In the genomic region with DNA sequence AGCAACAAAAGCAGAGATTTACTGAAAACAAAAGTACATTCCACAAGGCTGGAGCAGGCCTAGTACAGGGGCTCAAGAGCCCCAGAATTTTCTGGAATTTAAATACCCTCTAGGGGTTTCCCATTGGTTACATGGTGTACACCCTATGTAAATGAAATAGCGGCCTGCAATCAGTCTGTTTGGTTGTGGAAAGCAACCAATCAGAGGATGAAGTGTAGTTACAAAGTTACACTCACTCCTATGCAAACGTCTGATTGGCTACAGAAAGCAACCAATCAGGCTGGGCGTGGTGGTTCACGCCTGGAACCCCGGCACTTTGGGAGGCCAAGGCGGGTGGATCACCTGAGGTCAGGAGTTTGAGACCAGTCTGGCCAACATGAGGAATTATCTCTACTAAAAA, we compare ENCODE assay signal across 15 cellular contexts. TPM values are rescaled to one million over a fixed set of nuclear protein-coding genes. Genes with fewer than 3 reads are reported as not detected.
DNase-seq lines count a peak whose midpoint lies in the region; ATAC-seq, FAIRE-seq and TF ChIP-seq lines count a peak whose summit lies in the region.
"Had no signal": no experiment of that assay in that cellular context is flagged by ENCODE, and none has a peak within 500 bp of the region (broad histone marks: within the 10 kb centered on the region; RNA-seq: fewer than 3 reads in every experiment).

No MANE protein-coding gene starts in this region.

- H3K27ac Mint-ChIP-seq in HFFc6 (peak overlapping the region; percentile 99; the same call in 1 of the 2 replicates), astrocyte (ENCODE audit: unreplicated experiment) (no peak overlapping the region)
- H3K27ac Mint-ChIP-seq: immature natural killer cell had no signal

- H3K4me2 ChIP-seq in A549 = peak overlapping the region; percentile 64
- H3K4me2 ChIP-seq in astrocyte (ENCODE audit: low read length) = no peak overlapping the region
- H3K4me2 ChIP-seq in mesendoderm (ENCODE audit: low read length) = no peak overlapping the region
- H3K4me2 ChIP-seq in Karpas-422 (ENCODE audit: low read depth, low read length, poor library complexity, severe bottlenecking) = no peak overlapping the region

- no peak overlapping the region for H3K4ac ChIP-seq in mesendoderm (ENCODE audit: low read depth, low read length)

- H4K20me1 ChIP-seq in astrocyte (ENCODE audit: insufficient read depth, low read length) (no peaks in the 10 kb centered on the region), Karpas-422 (ENCODE audit: insufficient read depth, low read depth, low read length) (no peaks in the 10 kb centered on the region)

- H3K18ac ChIP-seq in mesendoderm (ENCODE audit: low read length) = no peak overlapping the region

- H3K36me3 Mint-ChIP-seq in HFFc6 (ENCODE audit: low read depth) = no peaks in the 10 kb centered on the region
- no peaks in the 10 kb centered on the region for H3K36me3 Mint-ChIP-seq in astrocyte (ENCODE audit: low read depth, unreplicated experiment)
- H3K36me3 Mint-ChIP-seq: immature natural killer cell had no signal

- H3K4me1 Mint-ChIP-seq in HFFc6 (ENCODE audit: low read depth) (peaks cover 4% of the 10 kb centered on the region; the same call in 1 of the 2 replicates), astrocyte (ENCODE audit: low read depth, unreplicated experiment) (peaks cover 4% of the 10 kb centered on the region)
- H3K4me1 Mint-ChIP-seq: immature natural killer cell had no signal

- H3K4me3 ChIP-seq in A549 (no peak overlapping the region), astrocyte (ENCODE audit: insufficient read depth, low read depth, low read length) (no peak overlapping the region), mesendoderm (ENCODE audit: low read length) (no peak overlapping the region), vagina (no peak overlapping the region), sigmoid colon (no peak overlapping the region), Karpas-422 (ENCODE audit: low read length) (no peak overlapping the region)
- H3K4me3 ChIP-seq: GM12878, thoracic aorta had no signal

- no peak overlapping the region for H3K23ac ChIP-seq in mesendoderm (ENCODE audit: low read length)

- DNase-seq in A549 (ENCODE audit: low read depth in 1 of 2, low spot score in 1 of 2) (peak in 1 of 2 experiments; percentile 61), HFFc6 (no peak), astrocyte (ENCODE audit: low read depth) (no peak), mesendoderm (peak; percentile 56), vagina (ENCODE audit: extremely low spot score in 2 of 2) (no peak), NCI-H128 (lab: John Stamatoyannopoulos, UW; ENCODE audit: unreplicated experiment) (no peak), sigmoid colon (no peak), Karpas-422 (no peak)
- DNase-seq: activated CD8-positive, alpha-beta memory T cell treated with anti-CD3 and anti-CD28 coated beads for 24 hours; activated effector memory CD4-positive, alpha-beta T cell treated with anti-CD3 and anti-CD28 coated beads, Interleukin-2, amount 50 U/mL, for 16 hours; effector CD4-positive, alpha-beta T cell; immature natural killer cell; NCI-H1436 treated with DMSO at 0.1 percent for 48 hours had no signal

- CTCF ChIA-PET in A549 (lab: Yijun Ruan, JAX) = no interaction called here

- no peak overlapping the region for H2AK5ac ChIP-seq in mesendoderm (ENCODE audit: low read length)

- TF ChIP-seq EP300 in A549 (IDR thresholded peaks at IDR 0.05) = no peak
- no peak for TF ChIP-seq EP300 in sigmoid colon (IDR thresholded peaks at IDR 0.05)

- H2BK5ac ChIP-seq in mesendoderm (ENCODE audit: low read length) = no peak overlapping the region

- no peaks in the 10 kb centered on the region for H3K79me2 ChIP-seq in astrocyte (ENCODE audit: insufficient read depth, low read length)
- no peaks in the 10 kb centered on the region for H3K79me2 ChIP-seq in mesendoderm (ENCODE audit: control insufficient read depth, insufficient read depth, low read length)
- no peaks in the 10 kb centered on the region for H3K79me2 ChIP-seq in Karpas-422 (ENCODE audit: low read length)

- H3K9me2 ChIP-seq in Karpas-422 (replicated peaks; ENCODE audit: insufficient read depth, low read length) = no peaks in the 10 kb centered on the region

- H3K9ac ChIP-seq in astrocyte (ENCODE audit: low read length) (no peak overlapping the region), mesendoderm (ENCODE audit: low read length) (no peak overlapping the region), Karpas-422 (ENCODE audit: low read length) (no peak overlapping the region)

- H3K27ac ChIP-seq in A549 (peak overlapping the region; percentile 79 to 90), astrocyte (ENCODE audit: low read depth, low read length) (no peak overlapping the region), mesendoderm (ENCODE audit: low read depth, low read length) (no peak overlapping the region), vagina (no peak overlapping the region), sigmoid colon (no peak overlapping the region), Karpas-422 (ENCODE audit: low read length) (no peak overlapping the region)
- H3K27ac ChIP-seq: thoracic aorta had no signal

- H3K4me3 Mint-ChIP-seq in HFFc6 (no peak overlapping the region), astrocyte (ENCODE audit: unreplicated experiment) (no peak overlapping the region)
- H3K4me3 Mint-ChIP-seq: immature natural killer cell had no signal

- no peak overlapping the region for H2BK15ac ChIP-seq in mesendoderm (replicated peaks; ENCODE audit: low read depth)

- H3K27me3 Mint-ChIP-seq in HFFc6 (ENCODE audit: insufficient read depth) = peaks cover 2% of the 10 kb centered on the region
- no peaks in the 10 kb centered on the region for H3K27me3 Mint-ChIP-seq in astrocyte (ENCODE audit: low read depth, unreplicated experiment)

- no peak for TF ChIP-seq RAD21 in A549 (conservative IDR thresholded peaks at IDR 0.05 in 1 of 2, IDR thresholded peaks at IDR 0.05 in 1 of 2)

- H3K56ac ChIP-seq in mesendoderm (ENCODE audit: low read length) = no peak overlapping the region

- no peak overlapping the region for H4K8ac ChIP-seq in mesendoderm (ENCODE audit: low read depth, low read length)

- H3K9me3 Mint-ChIP-seq in HFFc6 (no peaks in the 10 kb centered on the region), astrocyte (ENCODE audit: unreplicated experiment) (no peaks in the 10 kb centered on the region)
- H3K9me3 Mint-ChIP-seq: immature natural killer cell had no signal

- H3K36me3 ChIP-seq in astrocyte (ENCODE audit: insufficient read depth, low read length) (no peaks in the 10 kb centered on the region), mesendoderm (ENCODE audit: control insufficient read depth, insufficient read depth, low read length) (no peaks in the 10 kb centered on the region), vagina (no peaks in the 10 kb centered on the region), sigmoid colon (no peaks in the 10 kb centered on the region), Karpas-422 (ENCODE audit: insufficient read depth, low read length) (no peaks in the 10 kb centered on the region)
- H3K36me3 ChIP-seq: thoracic aorta had no signal

- TF ChIP-seq CTCF in A549 (IDR thresholded peaks at IDR 0.05) = no peak
- no peak for TF ChIP-seq CTCF in HFFc6 (IDR thresholded peaks at IDR 0.05)
- TF ChIP-seq CTCF in astrocyte (IDR thresholded peaks at IDR 0.05; ENCODE audit: insufficient read depth, low read depth, low read length) = no peak
- TF ChIP-seq CTCF in vagina (IDR thresholded peaks at IDR 0.05) = no peak
- no peak for TF ChIP-seq CTCF in sigmoid colon (IDR thresholded peaks at IDR 0.05)

- no peak overlapping the region for H2BK120ac ChIP-seq in mesendoderm (ENCODE audit: low read depth, low read length)

- intact Hi-C loops in vagina (cut with DNase I) = no loop called here
- intact Hi-C loops in sigmoid colon (cut with DNase I) = no loop called here

- H2AFZ ChIP-seq in astrocyte (ENCODE audit: low read depth, low read length) = peak overlapping the region; percentile 69
- no peak overlapping the region for H2AFZ ChIP-seq in Karpas-422 (ENCODE audit: low read length)

- TF ChIP-seq POLR2A in A549 (IDR thresholded peaks at IDR 0.05; ENCODE audit: low read length) (no peak), vagina (IDR thresholded peaks at IDR 0.05) (no peak), sigmoid colon (IDR thresholded peaks at IDR 0.05) (no peak)

- POLR2A ChIA-PET in A549 (lab: Yijun Ruan, JAX) = interaction anchor here (1.2 to 2.0 kb wide), 6 partner anchors 10 to 60 kb away, joined by 4 to 37 read pairs (median 14); a partner anchor contains a TSS

- H3K4me1 ChIP-seq in A549 (peaks cover 13% of the 10 kb centered on the region; the same call in 2 of the 3 replicates), astrocyte (ENCODE audit: insufficient read depth, low read length) (peaks cover 6% of the 10 kb centered on the region), mesendoderm (ENCODE audit: control insufficient read depth, low read depth, low read length) (no peaks in the 10 kb centered on the region), vagina (no peaks in the 10 kb centered on the region), sigmoid colon (no peaks in the 10 kb centered on the region), Karpas-422 (ENCODE audit: low read length) (peaks cover 4% of the 10 kb centered on the region; the same call in 1 of the 2 replicates)

- peak; percentile 21 to 46; a peak in 3 of 6 replicates for ATAC-seq in A549

- no peaks in the 10 kb centered on the region for H3K27me3 ChIP-seq in astrocyte (ENCODE audit: insufficient read depth, low read length)
- no peaks in the 10 kb centered on the region for H3K27me3 ChIP-seq in mesendoderm (ENCODE audit: insufficient read depth, low read length, poor library complexity)
- no peaks in the 10 kb centered on the region for H3K27me3 ChIP-seq in vagina
- no peaks in the 10 kb centered on the region for H3K27me3 ChIP-seq in sigmoid colon
- no peaks in the 10 kb centered on the region for H3K27me3 ChIP-seq in Karpas-422 (ENCODE audit: low read length)

- FAIRE-seq in A549 (lab: Jason Lieb, UNC) (no peak), astrocyte (lab: Jason Lieb, UNC) (no peak)

- no peaks in the 10 kb centered on the region for H3K79me1 ChIP-seq in mesendoderm (ENCODE audit: low read length)

- no peaks in the 10 kb centered on the region for H3K9me3 ChIP-seq in A549
- no peaks in the 10 kb centered on the region for H3K9me3 ChIP-seq in astrocyte (ENCODE audit: insufficient read depth, low read depth, low read length)
- no peaks in the 10 kb centered on the region for H3K9me3 ChIP-seq in vagina
- H3K9me3 ChIP-seq in sigmoid colon = no peaks in the 10 kb centered on the region
- H3K9me3 ChIP-seq in Karpas-422 (ENCODE audit: low read length) = no peaks in the 10 kb centered on the region
- H3K9me3 ChIP-seq: thoracic aorta had no signal

- WGBS in A549 (ENCODE audit: missing lambda C conversion rate) = 91% methylated on average over 6 of the region's 6 CpGs
- WGBS in mesendoderm (ENCODE audit: extremely low coverage, insufficient coverage, low lambda C conversion rate) = no CpG with 5 or more reads among the region's 6 CpGs
- WGBS in sigmoid colon, 2 donors = 59 to 89% methylated on average over 6 of the region's 6 CpGs

- H4K5ac ChIP-seq in mesendoderm (ENCODE audit: low read length) = no peak overlapping the region

RNA-seq across cellular contexts. Expression of a gene that starts 13.8 kb away (rescaled TPM):
- polyA plus RNA-seq in A549 (2011; rRNA removed) (30.8 and 36.8 TPM in 2 replicates), A549 (2017; fragmentation: RNase III; extraction: RNeasy Plus Mini Kit Qiagen cat#74134 plus additional on column Dnase treatment) (15.5 to 18.1 TPM (median 16.0 TPM) in 3 replicates), sigmoid colon (1 to 10 TPM; 3.9 to 7.4 (median 5.4) TPM)
- 9.7 and 9.9 TPM in 2 replicates for polyA plus RNA-seq in A549 (2012; cell fraction: cytosol; rRNA removed)
- 7.1 and 12.9 TPM in 2 replicates for polyA plus RNA-seq in A549 (2012; cell fraction: nucleus; rRNA removed)
- 8.1 and 8.4 TPM in 2 replicates for polyA minus RNA-seq in A549 (2011; rRNA and poly(A)+ RNA removed)
- 1 to 10 TPM; 6.8 to 7.8 (median 7.1) TPM for total RNA-seq in HFFc6 (2021; fragmentation: NEBNext Ultra II Directional; extraction: Animal tissue kit (Norgen Biotek cat#: 25700))
- total RNA-seq in astrocyte (8.1 and 9.8 TPM in 2 replicates), vagina (15.2 TPM), sigmoid colon (10 to 100 TPM; 11.5 to 20.1 (median 13.2) TPM)
- polyA plus RNA-seq in mesendoderm (2013, experiment 1 of 2) = 38.5 TPM
- polyA plus RNA-seq in mesendoderm (2013, experiment 2 of 2) = 38.7 TPM
- total RNA-seq in Karpas-422 (2014; rRNA removed; shearing (Covaris generic); ENCODE audit: low replicate concordance) = 28.2 and 42.2 TPM in 2 replicates

RNA-seq across cellular contexts. Expression of a gene that starts 53.0 kb away (rescaled TPM):
- polyA plus RNA-seq in A549 (2011; rRNA removed) = 15.7 and 18.9 TPM in 2 replicates
- 7.6 and 7.7 TPM in 2 replicates for polyA plus RNA-seq in A549 (2012; cell fraction: cytosol; rRNA removed)
- 2.5 and 4.1 TPM in 2 replicates for polyA plus RNA-seq in A549 (2012; cell fraction: nucleus; rRNA removed)
- 20.6 to 21.1 TPM (median 20.9 TPM) in 3 replicates for polyA plus RNA-seq in A549 (2017; fragmentation: RNase III; extraction: RNeasy Plus Mini Kit Qiagen cat#74134 plus additional on column Dnase treatment)
- 8.1 and 9.6 TPM in 2 replicates for polyA minus RNA-seq in A549 (2011; rRNA and poly(A)+ RNA removed)
- 10 to 100 TPM; 36.3 to 40.6 (median 38.7) TPM for total RNA-seq in HFFc6 (2021; fragmentation: NEBNext Ultra II Directional; extraction: Animal tissue kit (Norgen Biotek cat#: 25700))
- 35.5 and 39.2 TPM in 2 replicates for total RNA-seq in astrocyte
- 13.8 TPM for polyA plus RNA-seq in mesendoderm (2013, experiment 1 of 2)
- polyA plus RNA-seq in mesendoderm (2013, experiment 2 of 2) = 12.9 TPM
- total RNA-seq in vagina = 16.0 TPM
- total RNA-seq in sigmoid colon = 10 to 100 TPM; 17.5 to 19.9 (median 19.4) TPM
- 10 to 100 TPM; 19.1 to 31.4 (median 22.2) TPM for polyA plus RNA-seq in sigmoid colon
- 31.2 and 40.9 TPM in 2 replicates for total RNA-seq in Karpas-422 (2014; rRNA removed; shearing (Covaris generic); ENCODE audit: low replicate concordance)

RNA-seq across cellular contexts. Expression of a gene that starts 60.0 kb away (rescaled TPM):
- polyA plus RNA-seq in A549 (2011; rRNA removed) (16.8 and 18.5 TPM in 2 replicates), A549 (2017; fragmentation: RNase III; extraction: RNeasy Plus Mini Kit Qiagen cat#74134 plus additional on column Dnase treatment) (10.8 to 11.5 TPM (median 11.1 TPM) in 3 replicates), sigmoid colon (1 to 10 TPM; 6.0 to 8.3 (median 7.9) TPM)
- polyA plus RNA-seq in A549 (2012; cell fraction: cytosol; rRNA removed) = 3.5 and 3.8 TPM in 2 replicates
- polyA plus RNA-seq in A549 (2012; cell fraction: nucleus; rRNA removed) = 4.4 and 7.5 TPM in 2 replicates
- 13.9 TPM in 2 replicates for polyA minus RNA-seq in A549 (2011; rRNA and poly(A)+ RNA removed)
- 1 to 10 TPM; 5.1 to 7.3 (median 6.5) TPM for total RNA-seq in HFFc6 (2021; fragmentation: NEBNext Ultra II Directional; extraction: Animal tissue kit (Norgen Biotek cat#: 25700))
- total RNA-seq in astrocyte (10.8 and 11.4 TPM in 2 replicates), vagina (20.4 TPM), sigmoid colon (10 to 100 TPM; 11.7 to 23.0 (median 16.0) TPM)
- 15.7 TPM for polyA plus RNA-seq in mesendoderm (2013, experiment 1 of 2)
- 16.1 TPM for polyA plus RNA-seq in mesendoderm (2013, experiment 2 of 2)
- total RNA-seq in Karpas-422 (2014; rRNA removed; shearing (Covaris generic); ENCODE audit: low replicate concordance) = 14.3 and 18.9 TPM in 2 replicates

Comparison
In these comparisons a context has a peak if more than half of its experiments do, and no peak if none do; other contexts are left out.
1. H3K27ac ChIP-seq: peak in A549 (2 of 2); none in astrocyte (single experiment), mesendoderm (single experiment), vagina (single experiment), sigmoid colon (0 of 4) and Karpas-422 (single experiment).